ENCODE assay signal across 11 cellular contexts in genomic region chr3:43907508-43907858, GRCh38.
DNase-seq lines count a peak whose midpoint lies in the region; ATAC-seq and TF ChIP-seq lines count a peak whose summit lies in the region.
"Had no signal": no experiment of that assay in that cellular context is flagged by ENCODE, and none has a peak within 500 bp of the region (broad histone marks: within the 10 kb centered on the region; RNA-seq: fewer than 3 reads in every experiment).

No MANE protein-coding gene starts in this region.

- peak overlapping the region; percentile 68 for H3K9ac ChIP-seq in OCI-LY3 (ENCODE audit: low read length)

- intact Hi-C loops in left lung (cut with DNase I), result no loop called here
- intact Hi-C loops in ascending aorta (cut with DNase I), result no loop called here

- H3K4me2 ChIP-seq in OCI-LY3 (ENCODE audit: low read length), result peak overlapping the region; percentile 80

- H3K79me2 ChIP-seq in OCI-LY3 (ENCODE audit: low read length), result no peaks in the 10 kb centered on the region

- peak overlapping the region; percentile 55 for H3K4me3 ChIP-seq in OCI-LY3 (ENCODE audit: low read length)
- H3K4me3 ChIP-seq in left lung, result no peak overlapping the region
- H3K4me3 ChIP-seq in ascending aorta, result no peak overlapping the region
- H3K4me3 ChIP-seq: stomach had no signal

- H3K4me1 ChIP-seq in OCI-LY3 (ENCODE audit: low read length), result peaks cover 51% of the 10 kb centered on the region
- peaks cover 0 to 3% of the 10 kb centered on the region in 2 donors for H3K4me1 ChIP-seq in left lung
- H3K4me1 ChIP-seq in ascending aorta, result no peaks in the 10 kb centered on the region
- H3K4me1 ChIP-seq: stomach had no signal

- H3K4me1 Mint-ChIP-seq in T-helper 17 cell, result no peaks in the 10 kb centered on the region
- H3K4me1 Mint-ChIP-seq: activated naive CD4-positive, alpha-beta T cell treated with anti-CD3 and anti-CD28 coated beads, Interleukin-2, amount 10 ng/mL, durations not matched to agents 7 days and 5 days had no signal

- H3K27me3 ChIP-seq in OCI-LY3 (ENCODE audit: low read depth, low read length) (no peaks in the 10 kb centered on the region), left lung (no peaks in the 10 kb centered on the region), ascending aorta (no peaks in the 10 kb centered on the region)
- H3K27me3 ChIP-seq: stomach had no signal

- H3K27me3 Mint-ChIP-seq in T-helper 17 cell, result peaks cover 35% of the 10 kb centered on the region

- no peak overlapping the region for H2AFZ ChIP-seq in OCI-LY3 (ENCODE audit: low read depth, low read length)

- no peaks in the 10 kb centered on the region for H4K20me1 ChIP-seq in OCI-LY3 (ENCODE audit: insufficient read depth, low read length)

- ATAC-seq in GM18499 (IDR thresholded peaks at IDR 0.05; ENCODE audit: insufficient read depth, unreplicated experiment) (peak; percentile 69), GM21390 (IDR thresholded peaks at IDR 0.05; ENCODE audit: unreplicated experiment) (peak; percentile 94), HG03103 (IDR thresholded peaks at IDR 0.05; ENCODE audit: low read depth, unreplicated experiment) (peak; percentile 97), T-helper 17 cell (no peak), left lung (no peak)

- H3K27ac Mint-ChIP-seq in T-helper 17 cell, result no peak overlapping the region
- H3K27ac Mint-ChIP-seq: activated naive CD4-positive, alpha-beta T cell treated with anti-CD3 and anti-CD28 coated beads, Interleukin-2, amount 10 ng/mL, durations not matched to agents 7 days and 5 days had no signal

- H3K36me3 ChIP-seq in OCI-LY3 (replicated peaks; ENCODE audit: low read depth, low read length) (no peaks in the 10 kb centered on the region), left lung (no peaks in the 10 kb centered on the region), ascending aorta (no peaks in the 10 kb centered on the region)
- H3K36me3 ChIP-seq: stomach had no signal

- no peaks in the 10 kb centered on the region for H3K36me3 Mint-ChIP-seq in T-helper 17 cell (ENCODE audit: low read depth)
- H3K36me3 Mint-ChIP-seq: activated naive CD4-positive, alpha-beta T cell treated with anti-CD3 and anti-CD28 coated beads, Interleukin-2, amount 10 ng/mL, durations not matched to agents 7 days and 5 days had no signal

- no peak for DNase-seq in T-helper 17 cell
- DNase-seq in central memory CD4-positive, alpha-beta T cell, result no peak
- DNase-seq in left lung, result no peak
- DNase-seq in ascending aorta (ENCODE audit: low spot score in 2 of 2), result no peak
- DNase-seq: activated CD4-positive, CD25-positive, alpha-beta regulatory T cell treated with anti-CD3 and anti-CD28 coated beads, Interleukin-2, amount 50 U/mL, for 72 hours; activated naive CD4-positive, alpha-beta T cell treated with anti-CD3 and anti-CD28 coated beads, Interleukin-2, amount 10 ng/mL, durations not matched to agents 7 days and 5 days; stomach had no signal

- TF ChIP-seq CTCF in OCI-LY3 (IDR thresholded peaks at IDR 0.05; ENCODE audit: low read depth, low read length) (no peak), left lung (IDR thresholded peaks at IDR 0.05) (no peak), ascending aorta (IDR thresholded peaks at IDR 0.05) (no peak)

- H3K4me3 Mint-ChIP-seq in T-helper 17 cell, result no peak overlapping the region
- H3K4me3 Mint-ChIP-seq: activated naive CD4-positive, alpha-beta T cell treated with anti-CD3 and anti-CD28 coated beads, Interleukin-2, amount 10 ng/mL, durations not matched to agents 7 days and 5 days had no signal

- peak overlapping the region; percentile 86 for H3K27ac ChIP-seq in OCI-LY3 (ENCODE audit: low read length)
- H3K27ac ChIP-seq in left lung, result no peak overlapping the region
- no peak overlapping the region for H3K27ac ChIP-seq in ascending aorta
- H3K27ac ChIP-seq: stomach had no signal

- H3K9me3 ChIP-seq in OCI-LY3 (ENCODE audit: insufficient read depth, low read length) (no peaks in the 10 kb centered on the region), T-helper 17 cell (ENCODE audit: control insufficient read depth, low read length, poor library complexity, severe bottlenecking) (no peaks in the 10 kb centered on the region), left lung (no peaks in the 10 kb centered on the region), ascending aorta (no peaks in the 10 kb centered on the region)
- H3K9me3 ChIP-seq: stomach had no signal

Comparison
In these comparisons a context has a peak if more than half of its experiments do, and no peak if none do; other contexts are left out.
1. ATAC-seq: peak in GM18499 (single experiment), GM21390 (single experiment) and HG03103 (single experiment); none in T-helper 17 cell (single experiment) and left lung (single experiment).